8 cellular contexts compared by ENCODE assay signal in the genomic region with DNA sequence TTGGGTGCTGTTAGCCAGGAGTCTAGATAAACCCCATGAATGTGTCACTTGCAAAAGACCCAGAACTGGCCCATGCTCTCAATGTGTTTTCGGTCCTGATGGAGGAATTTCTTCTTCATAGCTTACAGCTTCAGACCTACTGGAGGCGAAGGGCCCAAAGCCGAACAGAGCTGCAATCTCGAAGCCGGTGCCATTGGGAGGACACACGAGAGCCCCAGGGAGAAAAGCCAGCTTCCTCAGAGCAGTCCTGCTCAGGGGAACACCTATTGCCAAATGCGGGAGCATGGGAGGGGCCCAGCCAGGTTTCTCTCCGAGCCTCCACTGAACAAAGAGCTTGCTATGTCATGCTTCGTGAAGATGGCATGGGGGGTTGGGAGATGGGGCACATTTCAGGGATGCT.
"Had no signal": no experiment of that assay in that cellular context is flagged by ENCODE, and none has a peak within 500 bp of the region (broad histone marks: within the 10 kb centered on the region; RNA-seq: fewer than 3 reads in every experiment).

No MANE protein-coding gene starts in this region.

- H3K4me3 ChIP-seq: GM23248, HAP-1 had no signal

- H3K27ac ChIP-seq: GM23248 had no signal

- FAIRE-seq: HTR-8/SVneo had no signal

- H3K36me3 ChIP-seq: HAP-1 had no signal

- H3K4me1 ChIP-seq: HAP-1 had no signal

- H3K4me3 Mint-ChIP-seq: HFFc6 had no signal

- H2AFZ ChIP-seq: GM23248 had no signal

- H3K27ac Mint-ChIP-seq: HFFc6 had no signal

- DNase-seq: GM23248, H7, HFFc6, IMR-90, KBM-7 had no signal

- H3K9me3 ChIP-seq: HAP-1 had no signal

- ATAC-seq: HCT116 had no signal

- H3K9ac ChIP-seq: GM23248 had no signal
